In genomic region chr9:30235068-30235467, GRCh38 we compare ENCODE assay signal across 1 cellular context.
TF ChIP-seq lines count a peak whose summit lies in the region.

No MANE protein-coding gene starts in this region.

TF ChIP-seq in WTC11, 78 proteins besides CTCF, POLR2A, EP300 and RAD21 (continued from another document):
- TF ChIP-seq AR (CRISPR knock-in tag; IDR thresholded peaks at IDR 0.05), result no peak
- no peak for TF ChIP-seq ZNF121 (CRISPR knock-in tag; IDR thresholded peaks at IDR 0.05)
- TF ChIP-seq ATF6 (CRISPR knock-in tag; IDR thresholded peaks at IDR 0.05), result no peak
- TF ChIP-seq ATF1 (CRISPR knock-in tag; IDR thresholded peaks at IDR 0.05), result no peak
- no peak for TF ChIP-seq RELA (CRISPR knock-in tag; IDR thresholded peaks at IDR 0.05; ENCODE audit: borderline replicate concordance)
